1 cellular context compared by ENCODE assay signal in the genomic region with DNA sequence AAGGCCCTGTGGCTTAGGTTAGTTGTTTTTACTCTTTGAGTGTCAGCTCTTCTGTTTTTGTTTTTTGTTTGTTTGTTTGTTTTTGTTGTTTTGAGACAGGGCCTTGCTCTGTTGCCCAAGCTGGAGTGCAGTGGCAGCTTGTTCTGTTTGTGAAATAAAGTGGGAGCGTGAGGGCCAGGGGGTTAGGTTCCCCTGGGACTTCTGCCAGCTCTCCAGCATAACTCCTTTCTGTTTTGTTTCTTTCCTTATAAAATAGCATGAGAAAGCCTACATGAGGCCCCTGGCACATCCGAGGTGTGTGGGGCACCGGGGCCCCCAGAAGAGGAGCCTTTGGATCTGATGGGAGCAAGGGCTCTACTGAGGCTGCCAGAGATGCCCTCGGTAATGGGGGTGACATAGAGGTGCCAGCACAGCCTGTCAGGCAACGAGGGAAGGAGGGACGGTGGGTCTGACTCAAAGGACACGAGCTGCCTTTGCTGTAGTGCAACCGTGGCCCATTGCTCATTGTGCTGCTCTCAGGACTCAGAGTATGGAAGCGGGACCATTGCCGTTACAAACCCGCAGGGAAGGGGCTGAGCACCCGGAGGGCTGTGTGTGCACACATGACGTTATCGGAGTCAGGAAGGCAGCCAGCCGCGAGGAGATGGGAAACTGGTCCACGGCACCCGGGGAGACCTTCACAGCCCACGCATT.
TF ChIP-seq lines count a peak whose summit lies in the region.

No MANE protein-coding gene starts in this region.

TF ChIP-seq in IMR-90, 13 proteins besides CTCF, POLR2A, EP300 and RAD21:
- no peak for TF ChIP-seq FOS (IDR thresholded peaks at IDR 0.05; ENCODE audit: low read depth, low read length)
- TF ChIP-seq, protein P1, sequence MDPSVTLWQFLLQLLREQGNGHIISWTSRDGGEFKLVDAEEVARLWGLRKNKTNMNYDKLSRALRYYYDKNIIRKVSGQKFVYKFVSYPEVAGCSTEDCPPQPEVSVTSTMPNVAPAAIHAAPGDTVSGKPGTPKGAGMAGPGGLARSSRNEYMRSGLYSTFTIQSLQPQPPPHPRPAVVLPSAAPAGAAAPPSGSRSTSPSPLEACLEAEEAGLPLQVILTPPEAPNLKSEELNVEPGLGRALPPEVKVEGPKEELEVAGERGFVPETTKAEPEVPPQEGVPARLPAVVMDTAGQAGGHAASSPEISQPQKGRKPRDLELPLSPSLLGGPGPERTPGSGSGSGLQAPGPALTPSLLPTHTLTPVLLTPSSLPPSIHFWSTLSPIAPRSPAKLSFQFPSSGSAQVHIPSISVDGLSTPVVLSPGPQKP (IDR thresholded peaks at IDR 0.05; ENCODE audit: borderline replicate concordance, low read depth, low read length) = no peak
- TF ChIP-seq SMC3 (IDR thresholded peaks at IDR 0.05; ENCODE audit: low read depth, low read length) = no peak
- TF ChIP-seq MXI1 (IDR thresholded peaks at IDR 0.05; ENCODE audit: borderline replicate concordance, low read depth, low read length) = no peak
- no peak for TF ChIP-seq BHLHE40 (IDR thresholded peaks at IDR 0.05; ENCODE audit: low read depth, low read length)
- no peak for TF ChIP-seq MAFK (IDR thresholded peaks at IDR 0.05; ENCODE audit: low read depth, low read length)
- TF ChIP-seq NFE2L2 (IDR thresholded peaks at IDR 0.05; ENCODE audit: low read depth, low read length) = no peak
- TF ChIP-seq RFX5 (IDR thresholded peaks at IDR 0.05; ENCODE audit: low read depth, low read length) = no peak
- TF ChIP-seq RCOR1 (IDR thresholded peaks at IDR 0.05; ENCODE audit: insufficient replicate concordance, low read length) = no peak
- no peak for TF ChIP-seq USF2 (IDR thresholded peaks at IDR 0.05; ENCODE audit: low read depth, low read length)
- no peak for TF ChIP-seq CHD1 (IDR thresholded peaks at IDR 0.05; ENCODE audit: low read depth, low read length)
- no peak for TF ChIP-seq CEBPB (IDR thresholded peaks at IDR 0.05; ENCODE audit: low read depth, low read length)
